In genomic region chr3:167843886-167844285, GRCh38 we compare ENCODE assay signal across 17 cellular contexts.
DNase-seq lines count a peak whose midpoint lies in the region; ATAC-seq and TF ChIP-seq lines count a peak whose summit lies in the region.
"Had no signal": no experiment of that assay in that cellular context is flagged by ENCODE, and none has a peak within 500 bp of the region (broad histone marks: within the 10 kb centered on the region; RNA-seq: fewer than 3 reads in every experiment).

No MANE protein-coding gene starts in this region.

- H3K4me1 ChIP-seq in tibial nerve, result no peaks in the 10 kb centered on the region
- H3K4me1 ChIP-seq in breast epithelium, result no peaks in the 10 kb centered on the region

- TF ChIP-seq CTCF in activated B cell treated with CpG ODN at 0.5 μM for 24 hours (IDR thresholded peaks at IDR 0.05) (no peak), tibial nerve (IDR thresholded peaks at IDR 0.05) (no peak), breast epithelium (IDR thresholded peaks at IDR 0.05) (no peak)

- TF ChIP-seq POLR2A in tibial nerve (IDR thresholded peaks at IDR 0.05), result no peak
- TF ChIP-seq POLR2A in breast epithelium (IDR thresholded peaks at IDR 0.05), result no peak

- ATAC-seq in GM18498 (IDR thresholded peaks at IDR 0.05; ENCODE audit: unreplicated experiment) (peak; percentile 56), GM19467 (IDR thresholded peaks at IDR 0.05; ENCODE audit: unreplicated experiment) (peak; percentile 63), HG03565 (IDR thresholded peaks at IDR 0.05; ENCODE audit: unreplicated experiment) (peak; percentile 38), activated B cell treated with CpG ODN at 0.5 μM for 24 hours (ENCODE audit: low read depth) (peak; percentile 79)
- ATAC-seq: natural killer cell treated with Interleukin-12 subunit alpha and Interleukin-12 subunit beta and Interleukin-15 and Interleukin-18, amount 100 ng/mL, for 72 hours had no signal

- peak overlapping the region; percentile 46 for H3K27ac Mint-ChIP-seq in activated B cell treated with CpG ODN at 0.5 μM for 24 hours
- H3K27ac Mint-ChIP-seq: dendritic cell treated with granulocyte-macrophage colony-stimulating factor and Interleukin-4, amounts not matched to agents 40 ng/mL and 50 ng/mL, for 4 days; natural killer cell treated with Interleukin-12 subunit alpha and Interleukin-12 subunit beta and Interleukin-15 and Interleukin-18, amount 100 ng/mL, for 72 hours had no signal

- intact Hi-C loops in activated B cell treated with CpG ODN at 0.5 μM for 24 hours (cut with micrococcal nuclease) (loop anchor here (2.0 to 5.0 kb wide), 3 partner anchors 33 to 253 kb away; partner anchors contain the start of genes GOLIM4, PDCD10 and SERPINI1), breast epithelium (cut with DNase I; ENCODE audit: low total_unique reads) (no loop called here)

- no peaks in the 10 kb centered on the region for H3K9me3 ChIP-seq in tibial nerve
- H3K9me3 ChIP-seq in breast epithelium, result no peaks in the 10 kb centered on the region

- TF ChIP-seq EP300 in tibial nerve (IDR thresholded peaks at IDR 0.05), result no peak

- POLR2A ChIA-PET in activated B cell treated with CpG ODN at 0.5 μM for 24 hours (lab: Charles Lee), result interaction anchor here (0.7 kb wide), 1 partner anchor 38 kb away, joined by 3 read pairs; no protein-coding TSS in a partner anchor

- peaks cover 3% of the 10 kb centered on the region for H3K9me3 Mint-ChIP-seq in activated B cell treated with CpG ODN at 0.5 μM for 24 hours
- H3K9me3 Mint-ChIP-seq: dendritic cell treated with granulocyte-macrophage colony-stimulating factor and Interleukin-4, amounts not matched to agents 40 ng/mL and 50 ng/mL, for 4 days; natural killer cell treated with Interleukin-12 subunit alpha and Interleukin-12 subunit beta and Interleukin-15 and Interleukin-18, amount 100 ng/mL, for 72 hours had no signal

- H3K4me3 ChIP-seq in tibial nerve (no peak overlapping the region), breast epithelium (no peak overlapping the region)
- H3K4me3 ChIP-seq: lung had no signal

- H3K4me3 Mint-ChIP-seq in activated B cell treated with CpG ODN at 0.5 μM for 24 hours, result peak overlapping the region; percentile 38
- H3K4me3 Mint-ChIP-seq: dendritic cell treated with granulocyte-macrophage colony-stimulating factor and Interleukin-4, amounts not matched to agents 40 ng/mL and 50 ng/mL, for 4 days; natural killer cell treated with Interleukin-12 subunit alpha and Interleukin-12 subunit beta and Interleukin-15 and Interleukin-18, amount 100 ng/mL, for 72 hours had no signal

- H3K27ac ChIP-seq in tibial nerve, result no peak overlapping the region
- H3K27ac ChIP-seq in breast epithelium, result no peak overlapping the region

- DNase-seq in activated B cell treated with CpG ODN at 0.5 μM for 24 hours, result no peak
- DNase-seq in tibial nerve (ENCODE audit: low spot score in 2 of 2), result no peak
- no peak for DNase-seq in stimulated activated CD4-positive, alpha-beta T cell treated with anti-CD3 and anti-CD28 coated beads, Interleukin-4, amount 100 ng/mL, for 1 hour
- no peak for DNase-seq in breast epithelium (ENCODE audit: low spot score in 2 of 2)
- DNase-seq in NCI-H2171 treated with DMSO at 0.1 percent for 48 hours (lab: John Stamatoyannopoulos, UW), result no peak
- DNase-seq: activated CD4-positive, alpha-beta T cell treated with anti-CD3 and anti-CD28 coated beads for 1 hour; activated CD8-positive, alpha-beta memory T cell treated with anti-CD3 and anti-CD28 coated beads, Interleukin-2, amount 50 U/mL, for 4 hours; activated naive CD4-positive, alpha-beta T cell treated with Interleukin-2 at 50 U/mL for 16 hours; Calu3; NCI-H774; stimulated activated CD4-positive, alpha-beta T cell treated with anti-CD3 and anti-CD28 coated beads, Interleukin-15, amount 100 ng/mL, for 24 hours had no signal

- no peaks in the 10 kb centered on the region for H3K27me3 ChIP-seq in tibial nerve
- no peaks in the 10 kb centered on the region for H3K27me3 ChIP-seq in breast epithelium

- peaks cover 34% of the 10 kb centered on the region for H3K4me1 Mint-ChIP-seq in activated B cell treated with CpG ODN at 0.5 μM for 24 hours

- WGBS in tibial nerve, 2 donors, result 85 to 88% methylated on average over 2 of the region's 2 CpGs

- H3K36me3 ChIP-seq in tibial nerve (no peaks in the 10 kb centered on the region), breast epithelium (no peaks in the 10 kb centered on the region)

- no peaks in the 10 kb centered on the region for H3K36me3 Mint-ChIP-seq in activated B cell treated with CpG ODN at 0.5 μM for 24 hours (ENCODE audit: low read depth)
- H3K36me3 Mint-ChIP-seq: natural killer cell treated with Interleukin-12 subunit alpha and Interleukin-12 subunit beta and Interleukin-15 and Interleukin-18, amount 100 ng/mL, for 72 hours had no signal

- CTCF ChIA-PET in activated B cell treated with CpG ODN at 0.5 μM for 24 hours (lab: Charles Lee), result interaction anchor here (1.3 kb wide), 1 partner anchor 38 kb away, joined by 8 read pairs; no protein-coding TSS in a partner anchor

- no peaks in the 10 kb centered on the region for H3K27me3 Mint-ChIP-seq in activated B cell treated with CpG ODN at 0.5 μM for 24 hours
- H3K27me3 Mint-ChIP-seq: dendritic cell treated with granulocyte-macrophage colony-stimulating factor and Interleukin-4, amounts not matched to agents 40 ng/mL and 50 ng/mL, for 4 days had no signal
